Comparison of ENCODE assay signal across 8 cellular contexts in the genomic region with DNA sequence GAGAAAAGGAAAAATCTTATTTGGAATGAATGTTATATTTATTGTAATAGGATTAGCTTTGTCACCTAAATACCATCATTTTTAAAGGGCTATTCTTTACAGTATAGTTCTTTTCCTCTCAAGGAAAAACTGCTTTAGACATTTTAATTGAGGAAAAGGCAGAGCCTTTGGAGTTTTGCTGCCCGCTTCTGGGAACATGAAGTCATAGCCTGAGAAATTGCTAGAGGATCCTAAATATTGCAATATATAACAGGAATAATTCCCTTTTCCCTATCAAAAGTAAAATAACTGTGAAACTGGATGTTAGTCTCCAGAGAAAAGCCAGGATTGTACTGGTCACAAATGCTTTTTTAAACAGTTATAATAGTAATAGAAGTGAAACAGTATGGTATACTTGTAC. TPM values are rescaled to one million over a fixed set of nuclear protein-coding genes. Genes with fewer than 3 reads are reported as not detected.
DNase-seq lines count a peak whose midpoint lies in the region; ATAC-seq, FAIRE-seq and TF ChIP-seq lines count a peak whose summit lies in the region.
"Not testable (repeated sequence)": the region's sequence is repeated elsewhere in the genome, so short reads cannot be mapped to it uniquely, and the experiment has no call there.

No MANE protein-coding gene starts in this region.

- not testable (repeated sequence) for H3K36me3 Mint-ChIP-seq in brain

- WGBS in right lobe of liver (ENCODE audit: insufficient coverage, low coverage, low lambda C conversion rate, missing lambda C conversion rate) = no CpG with 5 or more reads among the region's 1 CpG

- ATAC-seq in Panc1 (0 out of 2 replicates have a peak, but pooled peaks have one; percentile 49), right lobe of liver (peak; percentile 45 to 66 (median 56))

- not testable (repeated sequence) for H3K4me3 Mint-ChIP-seq in brain

- POLR2A ChIA-PET in Panc1 (lab: Charles Lee) = not testable (repeated sequence)

- not testable (repeated sequence) for H3K4me1 Mint-ChIP-seq in brain

- not testable (repeated sequence) for TF ChIP-seq CTCF in Panc1 (IDR thresholded peaks at IDR 0.05)
- TF ChIP-seq CTCF in brain (conservative IDR thresholded peaks at IDR 0.05) = peak; percentile 45 to 54
- peak; percentile 24 for TF ChIP-seq CTCF in fibroblast of the aortic adventitia (IDR thresholded peaks at IDR 0.05; ENCODE audit: insufficient read depth, low read length)
- peak in 2 of 4 donors; percentile 17 to 37 for TF ChIP-seq CTCF in right lobe of liver (IDR thresholded peaks at IDR 0.05)
- TF ChIP-seq CTCF in retinal pigment epithelial cell (conservative IDR thresholded peaks at IDR 0.05; ENCODE audit: low read depth, low read length) = peak; percentile 21

- H3K27ac Mint-ChIP-seq in brain = not testable (repeated sequence)

- H3K9me3 Mint-ChIP-seq in brain = not testable (repeated sequence)

- intact Hi-C loops in Panc1 (cut with micrococcal nuclease; ENCODE audit: unreplicated experiment) = loop anchor here (10.0 kb wide), 1 partner anchor 271 kb away; no protein-coding TSS in a partner anchor
- intact Hi-C loops in right lobe of liver (cut with DNase I) = not testable (repeated sequence)

- BruUV-seq in Panc1 (replicated peaks; lab: Mats Ljungman, UMichigan) = not testable (repeated sequence)

- in situ Hi-C loops in Panc1 (cut with HindIII; ENCODE audit: low pct_unique_long_range_greater_than_20kb, low sequenced_read_pairs) = not testable (repeated sequence)

- H3K9me3 ChIP-seq in Panc1 (ENCODE audit: control insufficient read depth, insufficient read depth, low read depth, low read length); right lobe of liver: not testable (repeated sequence)

- not testable (repeated sequence) for H3K36me3 ChIP-seq in Panc1 (ENCODE audit: control insufficient read depth, insufficient read depth, low read length); right lobe of liver

- not testable (repeated sequence) for H3K27ac ChIP-seq in Panc1 (ENCODE audit: low read length); right lobe of liver

- not testable (repeated sequence) for H3K27me3 Mint-ChIP-seq in brain

- peak; percentile 95 for FAIRE-seq in A204.1 (lab: Jason Lieb, UNC)

- not testable (repeated sequence) for H3K4me1 ChIP-seq in Panc1 (ENCODE audit: control insufficient read depth, insufficient read depth, low read length); right lobe of liver

- H3K27me3 ChIP-seq in Panc1 (ENCODE audit: control insufficient read depth, insufficient read depth, low read length); right lobe of liver: not testable (repeated sequence)

- CTCF ChIA-PET in Panc1 (lab: Charles Lee) = not testable (repeated sequence)

- DNase-seq in EH (ENCODE audit: low read depth) (peak; percentile 23), LHCN-M2 (ENCODE audit: low read depth) (peak; percentile 8)
- DNase-seq in Panc1 (ENCODE audit: low read depth, low spot score); fibroblast of the aortic adventitia (ENCODE audit: low read depth); right lobe of liver; retinal pigment epithelial cell (ENCODE audit: low read depth): not testable (repeated sequence)

- not testable (repeated sequence) for TF ChIP-seq POLR2A in right lobe of liver (IDR thresholded peaks at IDR 0.05)

- not testable (repeated sequence) for H3K4me3 ChIP-seq in Panc1 (ENCODE audit: low read depth in 2 of 2, low read length in 2 of 2); fibroblast of the aortic adventitia (ENCODE audit: low read depth, low read length); right lobe of liver; retinal pigment epithelial cell (ENCODE audit: low read length)

RNA-seq across cellular contexts. Expression of gene SEC22B, which starts 30.5 kb away (rescaled TPM):
- total RNA-seq in LHCN-M2 (2014; rRNA removed) (44.6 and 45.5 TPM in 2 replicates), Panc1 (2021; ENCODE audit: unreplicated experiment) (23.7 TPM), fibroblast of the aortic adventitia (ENCODE audit: low replicate concordance) (23.5 and 70.3 TPM in 2 replicates), right lobe of liver (10 to 100 TPM; 17.3 to 26.8 (median 20.8) TPM)
- polyA plus RNA-seq in LHCN-M2 (2012) = 32.4 TPM
- 11.8 TPM for polyA plus RNA-seq in Panc1 (2012; ENCODE audit: insufficient read length)
- polyA plus RNA-seq in brain (ENCODE audit: insufficient read depth, low read depth, low replicate concordance) = 14.2 TPM
